Comparison of ENCODE assay signal across 10 cellular contexts in genomic region chr7:150755473-150756099, GRCh38. TPM values are rescaled to one million over a fixed set of nuclear protein-coding genes. Genes with fewer than 3 reads are reported as not detected.
DNase-seq lines count a peak whose midpoint lies in the region; ATAC-seq, FAIRE-seq and TF ChIP-seq lines count a peak whose summit lies in the region.
"Had no signal": no experiment of that assay in that cellular context is flagged by ENCODE, and none has a peak within 500 bp of the region (broad histone marks: within the 10 kb centered on the region; RNA-seq: fewer than 3 reads in every experiment).

No MANE protein-coding gene starts in this region.

- peak overlapping the region; percentile 41 for H3K4me3 Mint-ChIP-seq in stimulated activated effector memory CD8-positive, alpha-beta T cell treated with anti-CD3 and anti-CD28 coated beads, Interleukin-12 subunit alpha, Interleukin-12 subunit beta, amount 100 ng/mL, for 72 hours
- H3K4me3 Mint-ChIP-seq: nephron had no signal

- no peak overlapping the region for H2BK120ac ChIP-seq in neuronal stem cell (ENCODE audit: low read depth, low read length)

- no peak overlapping the region for H3K4me3 ChIP-seq in neuronal stem cell (ENCODE audit: low read length in 2 of 2)
- H3K4me3 ChIP-seq in coronary artery: no peak overlapping the region

- no peak overlapping the region for H4K8ac ChIP-seq in neuronal stem cell (ENCODE audit: low read depth, low read length)

- no peak overlapping the region for H4K91ac ChIP-seq in neuronal stem cell (ENCODE audit: low read depth, low read length, poor library complexity)

- no peak overlapping the region for H3K27ac ChIP-seq in neuronal stem cell (replicated peaks; ENCODE audit: low read length)
- peak overlapping the region in 1 of 2 donors; percentile 42 for H3K27ac ChIP-seq in coronary artery

- peak; percentile 57 for ATAC-seq in GM21529 (IDR thresholded peaks at IDR 0.05; ENCODE audit: unreplicated experiment)
- ATAC-seq in stimulated activated effector memory CD8-positive, alpha-beta T cell treated with anti-CD3 and anti-CD28 coated beads, Interleukin-12 subunit alpha, Interleukin-12 subunit beta, amount 100 ng/mL, for 72 hours: peak; percentile 91
- ATAC-seq in GM21390 (IDR thresholded peaks at IDR 0.05; ENCODE audit: unreplicated experiment): no peak
- ATAC-seq: HCT116 had no signal

- no peak overlapping the region for H2BK15ac ChIP-seq in neuronal stem cell (ENCODE audit: low read length)

- peaks cover 7% of the 10 kb centered on the region for H3K36me3 Mint-ChIP-seq in stimulated activated effector memory CD8-positive, alpha-beta T cell treated with anti-CD3 and anti-CD28 coated beads, Interleukin-12 subunit alpha, Interleukin-12 subunit beta, amount 100 ng/mL, for 72 hours

- H3K4me2 ChIP-seq in neuronal stem cell (ENCODE audit: insufficient read depth, low read length, poor library complexity, severe bottlenecking): no peak overlapping the region

- H3K9me3 ChIP-seq in neuronal stem cell (replicated peaks in 1 of 2; ENCODE audit: control insufficient read depth in 2 of 2, insufficient read depth in 1 of 2, low read depth in 1 of 2, low read length in 2 of 2): no peaks in the 10 kb centered on the region

- peak overlapping the region; percentile 99 for H3K27ac Mint-ChIP-seq in stimulated activated effector memory CD8-positive, alpha-beta T cell treated with anti-CD3 and anti-CD28 coated beads, Interleukin-12 subunit alpha, Interleukin-12 subunit beta, amount 100 ng/mL, for 72 hours
- H3K27ac Mint-ChIP-seq: nephron had no signal

- H3K79me1 ChIP-seq in neuronal stem cell (ENCODE audit: low read depth, low read length): no peaks in the 10 kb centered on the region

- H3K9ac ChIP-seq in neuronal stem cell (ENCODE audit: low read depth, low read length, poor library complexity): no peak overlapping the region

- FAIRE-seq in frontal cortex (lab: Jason Lieb, UNC): no peak

- no peak overlapping the region for H3K14ac ChIP-seq in neuronal stem cell (ENCODE audit: low read length)

- H3K23ac ChIP-seq in neuronal stem cell (ENCODE audit: low read depth, low read length, poor library complexity): no peak overlapping the region

- H3K4ac ChIP-seq in neuronal stem cell (ENCODE audit: low read length): no peak overlapping the region

- H3K4me1 ChIP-seq in neuronal stem cell (ENCODE audit: control insufficient read depth in 2 of 2, insufficient read depth in 1 of 2, low read depth in 1 of 2, low read length in 2 of 2): no peaks in the 10 kb centered on the region

- peaks cover 2% of the 10 kb centered on the region for H3K9me3 Mint-ChIP-seq in stimulated activated effector memory CD8-positive, alpha-beta T cell treated with anti-CD3 and anti-CD28 coated beads, Interleukin-12 subunit alpha, Interleukin-12 subunit beta, amount 100 ng/mL, for 72 hours

- no peak overlapping the region for H2AK5ac ChIP-seq in neuronal stem cell (ENCODE audit: low read depth, low read length)

- no peak overlapping the region for H2AFZ ChIP-seq in neuronal stem cell (ENCODE audit: low read length)

- no peaks in the 10 kb centered on the region for H3K36me3 ChIP-seq in neuronal stem cell (replicated peaks in 1 of 2; ENCODE audit: control insufficient read depth in 2 of 2, insufficient read depth in 2 of 2, low read length in 2 of 2)

- H3K18ac ChIP-seq in neuronal stem cell (ENCODE audit: low read length): no peak overlapping the region

- DNase-seq in T-helper 22 cell (ENCODE audit: low read depth) (peak; percentile 69), frontal cortex (ENCODE audit: low spot score in 2 of 2) (no peak), neuronal stem cell (ENCODE audit: low spot score) (no peak), coronary artery (ENCODE audit: low spot score) (no peak)
- peak; percentile 65 for DNase-seq in effector CD4-positive, alpha-beta T cell
- peak in 1 of 2 donors; percentile 79 for DNase-seq in stimulated activated effector memory CD8-positive, alpha-beta T cell treated with anti-CD3 and anti-CD28 coated beads, Interleukin-12 subunit alpha, Interleukin-12 subunit beta, amount 100 ng/mL, for 72 hours (ENCODE audit: low spot score in 2 of 2)

- no peak for TF ChIP-seq CTCF in coronary artery (IDR thresholded peaks at IDR 0.05)

- no peaks in the 10 kb centered on the region for H3K27me3 ChIP-seq in neuronal stem cell (ENCODE audit: control insufficient read depth in 3 of 3, insufficient read depth in 3 of 3, low read depth in 1 of 3, low read length in 3 of 3)

- no peak overlapping the region for H2BK12ac ChIP-seq in neuronal stem cell (ENCODE audit: low read length)

- H2BK5ac ChIP-seq in neuronal stem cell (ENCODE audit: low read length): no peak overlapping the region

- peaks cover 41% of the 10 kb centered on the region for H3K4me1 Mint-ChIP-seq in stimulated activated effector memory CD8-positive, alpha-beta T cell treated with anti-CD3 and anti-CD28 coated beads, Interleukin-12 subunit alpha, Interleukin-12 subunit beta, amount 100 ng/mL, for 72 hours
- H3K4me1 Mint-ChIP-seq: nephron had no signal

- no CpG with 5 or more reads among the region's 4 CpGs for WGBS in neuronal stem cell (ENCODE audit: extremely low coverage in 2 of 2, insufficient read length in 2 of 2, insufficient replicate concordance in 1 of 2), 2 donors

RNA-seq across cellular contexts. Expression of gene GIMAP5, which starts 18.4 kb away (rescaled TPM):
- 3.7 TPM for total RNA-seq in frontal cortex
- not detected for polyA plus RNA-seq in neuronal stem cell (2013, experiment 1 of 2)
- not detected for polyA plus RNA-seq in neuronal stem cell (2013, experiment 2 of 2)

RNA-seq across cellular contexts. Expression of gene GIMAP1, which starts 39.2 kb away (rescaled TPM):
- total RNA-seq in frontal cortex: 0.82 TPM
- polyA plus RNA-seq in neuronal stem cell (2013, experiment 1 of 2): not detected
- not detected for polyA plus RNA-seq in neuronal stem cell (2013, experiment 2 of 2)

RNA-seq across cellular contexts. Expression of gene TMEM176B, which starts 44.6 kb away (rescaled TPM):
- 2.4 TPM for total RNA-seq in frontal cortex
- polyA plus RNA-seq in neuronal stem cell (2013, experiment 1 of 2): 1.2 TPM
- polyA plus RNA-seq in neuronal stem cell (2013, experiment 2 of 2): 1.1 TPM

RNA-seq across cellular contexts. Expression of gene TMEM176A, which starts 45.0 kb away (rescaled TPM):
- total RNA-seq in frontal cortex: 1.2 TPM
- polyA plus RNA-seq in neuronal stem cell (2013, experiment 1 of 2): 0.59 TPM
- polyA plus RNA-seq in neuronal stem cell (2013, experiment 2 of 2): 0.53 TPM

Comparison
In these comparisons a context has a peak if more than half of its experiments do, and no peak if none do; other contexts are left out.
1. DNase-seq: peak in T-helper 22 cell (single experiment) and effector CD4-positive, alpha-beta T cell (single experiment); none in frontal cortex (0 of 2), neuronal stem cell (single experiment) and coronary artery (single experiment).